7 cellular contexts compared by ENCODE assay signal in genomic region chr13:75326173-75327131, GRCh38.
DNase-seq lines count a peak whose midpoint lies in the region; ATAC-seq lines count a peak whose summit lies in the region.

No MANE protein-coding gene starts in this region.

- peak; percentile 30 to 56 for DNase-seq in activated CD4-positive, alpha-beta T cell treated with anti-CD3 and anti-CD28 coated beads, Interleukin-2, amount 50 U/mL, for 24 hours (ENCODE audit: low read depth in 1 of 2, low spot score in 1 of 2)
- peak; percentile 76 for DNase-seq in stimulated activated CD4-positive, alpha-beta T cell treated with anti-CD3 and anti-CD28 coated beads, Interleukin-15, amount 100 ng/mL, for 24 hours
- DNase-seq in iPS-NIHi7 (ENCODE audit: extremely low spot score) (no peak), cerebellar cortex (ENCODE audit: low spot score) (no peak)

- H3K27ac ChIP-seq in esophagus (ENCODE audit: low read depth in 2 of 2, low read length in 1 of 2): peak overlapping the region; percentile 28 to 55

- peak; percentile 73 for ATAC-seq in GM19397 (IDR thresholded peaks at IDR 0.05; ENCODE audit: unreplicated experiment)
- peak; percentile 97 for ATAC-seq in HG03354 (IDR thresholded peaks at IDR 0.05; ENCODE audit: poor library complexity, severe bottlenecking, unreplicated experiment)

- H3K4me3 ChIP-seq in esophagus (ENCODE audit: low read depth in 1 of 2, low read length in 2 of 2): peak overlapping the region; percentile 14 to 28

- WGBS in esophagus, 2 donors: 58 to 63% methylated on average over 21 of the region's 21 CpGs

- H3K36me3 ChIP-seq in esophagus (ENCODE audit: control insufficient read depth in 2 of 2, insufficient read depth in 2 of 2, low read length in 1 of 2): peaks cover 0 to 2% of the 10 kb centered on the region in 2 donors

- H3K27me3 ChIP-seq in esophagus (ENCODE audit: control insufficient read depth in 1 of 2, insufficient read depth in 2 of 2, low read length in 2 of 2): no peaks in the 10 kb centered on the region

- H3K4me1 ChIP-seq in esophagus (ENCODE audit: control insufficient read depth in 2 of 2, insufficient read depth in 2 of 2, low read length in 1 of 2): no peaks in the 10 kb centered on the region

- H3K9me3 ChIP-seq in esophagus (ENCODE audit: control insufficient read depth in 2 of 2, insufficient read depth in 1 of 2, low read depth in 1 of 2, low read length in 1 of 2): no peaks in the 10 kb centered on the region

Comparison
In these comparisons a context has a peak if more than half of its experiments do, and no peak if none do; other contexts are left out.
1. DNase-seq: peak in activated CD4-positive, alpha-beta T cell treated with anti-CD3 and anti-CD28 coated beads, Interleukin-2, amount 50 U/mL, for 24 hours (2 of 2) and stimulated activated CD4-positive, alpha-beta T cell treated with anti-CD3 and anti-CD28 coated beads, Interleukin-15, amount 100 ng/mL, for 24 hours (single experiment); none in iPS-NIHi7 (single experiment) and cerebellar cortex (single experiment).